In the genomic region with DNA sequence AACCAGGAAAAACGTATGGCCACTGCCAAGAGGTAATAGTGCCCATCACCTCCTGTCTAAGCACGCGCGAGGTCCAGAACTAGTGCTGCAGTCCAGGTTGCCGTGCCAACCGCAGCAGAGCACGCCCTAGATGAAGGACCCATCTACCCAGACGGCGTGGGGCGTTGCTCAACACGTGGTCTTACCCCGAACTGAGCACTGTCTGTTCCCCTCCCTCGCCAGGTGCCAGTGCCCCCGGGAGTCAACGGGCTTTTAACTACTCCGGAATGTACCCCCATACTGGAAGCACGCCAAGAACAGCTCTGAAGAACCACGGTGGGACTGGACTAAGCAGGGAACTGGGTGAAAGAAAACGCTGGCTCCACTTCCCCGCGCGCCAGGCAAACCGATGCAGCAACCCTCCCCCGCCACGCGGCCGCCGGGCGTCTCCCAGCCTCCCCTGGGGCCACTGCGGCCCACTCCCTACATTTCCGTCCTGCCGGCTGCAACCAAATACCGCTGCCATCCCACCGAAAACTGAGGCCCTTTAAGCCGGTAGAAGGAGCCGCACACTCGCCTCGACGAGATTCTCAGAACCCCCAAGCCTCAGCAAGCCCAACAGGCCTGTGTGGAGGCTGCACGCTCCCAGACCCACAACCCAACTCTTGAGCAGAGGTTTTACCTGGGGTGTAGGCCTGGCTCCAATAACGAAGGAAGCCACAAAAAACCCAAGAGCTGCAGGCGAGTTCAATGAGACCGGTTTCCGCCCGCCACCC, we compare ENCODE assay signal across 1 cellular context.
TF ChIP-seq lines count a peak whose summit lies in the region.

TSS of gene HSPA8 (minus strand) at position 734 of the 755 bp plus-strand sequence. CDS start 812 bp downstream, outside the sequence.

TF ChIP-seq in K562, 482 proteins besides CTCF, POLR2A, EP300 and RAD21 (continued from another document):
- no peak; a peak in 1 of 4 replicates for TF ChIP-seq ZNF639 (CRISPR knock-in tag; conservative IDR thresholded peaks at IDR 0.05 in 1 of 2, IDR thresholded peaks at IDR 0.05 in 1 of 2)
- peak; percentile 58 for TF ChIP-seq HMGN3 (IDR thresholded peaks at IDR 0.05; ENCODE audit: borderline replicate concordance, extremely low read depth, insufficient read length, low read depth, low read length)
- no peak for TF ChIP-seq XRCC3 (IDR thresholded peaks at IDR 0.05)
- peak; percentile 90 for TF ChIP-seq KDM5B (IDR thresholded peaks at IDR 0.05; ENCODE audit: insufficient replicate concordance, low read depth, low read length)
- no peak for TF ChIP-seq HEY1 (CRISPR knock-in tag; IDR thresholded peaks at IDR 0.05; ENCODE audit: borderline replicate concordance)
- TF ChIP-seq HNRNPL (IDR thresholded peaks at IDR 0.05; ENCODE audit: low read depth, low read length), result no peak; the same call in 1 of the 2 replicates
- no peak for TF ChIP-seq FOXJ3 (CRISPR knock-in tag; IDR thresholded peaks at IDR 0.05)
- TF ChIP-seq, protein P1, sequence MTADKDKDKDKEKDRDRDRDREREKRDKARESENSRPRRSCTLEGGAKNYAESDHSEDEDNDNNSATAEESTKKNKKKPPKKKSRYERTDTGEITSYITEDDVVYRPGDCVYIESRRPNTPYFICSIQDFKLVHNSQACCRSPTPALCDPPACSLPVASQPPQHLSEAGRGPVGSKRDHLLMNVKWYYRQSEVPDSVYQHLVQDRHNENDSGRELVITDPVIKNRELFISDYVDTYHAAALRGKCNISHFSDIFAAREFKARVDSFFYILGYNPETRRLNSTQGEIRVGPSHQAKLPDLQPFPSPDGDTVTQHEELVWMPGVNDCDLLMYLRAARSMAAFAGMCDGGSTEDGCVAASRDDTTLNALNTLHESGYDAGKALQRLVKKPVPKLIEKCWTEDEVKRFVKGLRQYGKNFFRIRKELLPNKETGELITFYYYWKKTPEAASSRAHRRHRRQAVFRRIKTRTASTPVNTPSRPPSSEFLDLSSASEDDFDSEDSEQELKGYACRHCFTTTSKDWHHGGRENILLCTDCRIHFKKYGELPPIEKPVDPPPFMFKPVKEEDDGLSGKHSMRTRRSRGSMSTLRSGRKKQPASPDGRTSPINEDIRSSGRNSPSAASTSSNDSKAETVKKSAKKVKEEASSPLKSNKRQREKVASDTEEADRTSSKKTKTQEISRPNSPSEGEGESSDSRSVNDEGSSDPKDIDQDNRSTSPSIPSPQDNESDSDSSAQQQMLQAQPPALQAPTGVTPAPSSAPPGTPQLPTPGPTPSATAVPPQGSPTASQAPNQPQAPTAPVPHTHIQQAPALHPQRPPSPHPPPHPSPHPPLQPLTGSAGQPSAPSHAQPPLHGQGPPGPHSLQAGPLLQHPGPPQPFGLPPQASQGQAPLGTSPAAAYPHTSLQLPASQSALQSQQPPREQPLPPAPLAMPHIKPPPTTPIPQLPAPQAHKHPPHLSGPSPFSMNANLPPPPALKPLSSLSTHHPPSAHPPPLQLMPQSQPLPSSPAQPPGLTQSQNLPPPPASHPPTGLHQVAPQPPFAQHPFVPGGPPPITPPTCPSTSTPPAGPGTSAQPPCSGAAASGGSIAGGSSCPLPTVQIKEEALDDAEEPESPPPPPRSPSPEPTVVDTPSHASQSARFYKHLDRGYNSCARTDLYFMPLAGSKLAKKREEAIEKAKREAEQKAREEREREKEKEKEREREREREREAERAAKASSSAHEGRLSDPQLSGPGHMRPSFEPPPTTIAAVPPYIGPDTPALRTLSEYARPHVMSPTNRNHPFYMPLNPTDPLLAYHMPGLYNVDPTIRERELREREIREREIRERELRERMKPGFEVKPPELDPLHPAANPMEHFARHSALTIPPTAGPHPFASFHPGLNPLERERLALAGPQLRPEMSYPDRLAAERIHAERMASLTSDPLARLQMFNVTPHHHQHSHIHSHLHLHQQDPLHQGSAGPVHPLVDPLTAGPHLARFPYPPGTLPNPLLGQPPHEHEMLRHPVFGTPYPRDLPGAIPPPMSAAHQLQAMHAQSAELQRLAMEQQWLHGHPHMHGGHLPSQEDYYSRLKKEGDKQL (CRISPR knock-in tag; IDR thresholded peaks at IDR 0.05; ENCODE audit: borderline replicate concordance), result no peak
- TF ChIP-seq SIRT6 (IDR thresholded peaks at IDR 0.05; ENCODE audit: low read depth, low read length), result peak; percentile 65
- TF ChIP-seq BRD4 (IDR thresholded peaks at IDR 0.05), result no peak
- TF ChIP-seq XRCC4 (IDR thresholded peaks at IDR 0.05; ENCODE audit: extremely low read depth, insufficient read depth, insufficient read length), result no peak
- peak; percentile 76 for TF ChIP-seq NELFE (IDR thresholded peaks at IDR 0.05; ENCODE audit: insufficient read depth, insufficient read length)
- no peak for TF ChIP-seq JUNB (CRISPR knock-in tag; conservative IDR thresholded peaks at IDR 0.05)
- TF ChIP-seq TCF7 (IDR thresholded peaks at IDR 0.05; ENCODE audit: borderline replicate concordance), result no peak
- TF ChIP-seq RHOXF2B (CRISPR knock-in tag; conservative IDR thresholded peaks at IDR 0.05), result no peak
- TF ChIP-seq SMAD3 (CRISPR knock-in tag; conservative IDR thresholded peaks at IDR 0.05), result no peak
- TF ChIP-seq NR3C1 (CRISPR knock-in tag; IDR thresholded peaks at IDR 0.05), result no peak
- TF ChIP-seq TEAD4 (IDR thresholded peaks at IDR 0.05; ENCODE audit: low read length), result no peak
- TF ChIP-seq TEAD4 (CRISPR knock-in tag; IDR thresholded peaks at IDR 0.05; ENCODE audit: borderline replicate concordance), result no peak
- TF ChIP-seq, protein P2, sequence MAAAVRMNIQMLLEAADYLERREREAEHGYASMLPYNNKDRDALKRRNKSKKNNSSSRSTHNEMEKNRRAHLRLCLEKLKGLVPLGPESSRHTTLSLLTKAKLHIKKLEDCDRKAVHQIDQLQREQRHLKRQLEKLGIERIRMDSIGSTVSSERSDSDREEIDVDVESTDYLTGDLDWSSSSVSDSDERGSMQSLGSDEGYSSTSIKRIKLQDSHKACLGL (CRISPR knock-in tag; IDR thresholded peaks at IDR 0.05; ENCODE audit: borderline replicate concordance, poor library complexity, severe bottlenecking), result no peak
- TF ChIP-seq RBM17 (IDR thresholded peaks at IDR 0.05; ENCODE audit: borderline replicate concordance, low read depth, low read length), result no peak
- TF ChIP-seq IRF9 (tag; IDR thresholded peaks at IDR 0.05), result no peak
- TF ChIP-seq, protein P3, sequence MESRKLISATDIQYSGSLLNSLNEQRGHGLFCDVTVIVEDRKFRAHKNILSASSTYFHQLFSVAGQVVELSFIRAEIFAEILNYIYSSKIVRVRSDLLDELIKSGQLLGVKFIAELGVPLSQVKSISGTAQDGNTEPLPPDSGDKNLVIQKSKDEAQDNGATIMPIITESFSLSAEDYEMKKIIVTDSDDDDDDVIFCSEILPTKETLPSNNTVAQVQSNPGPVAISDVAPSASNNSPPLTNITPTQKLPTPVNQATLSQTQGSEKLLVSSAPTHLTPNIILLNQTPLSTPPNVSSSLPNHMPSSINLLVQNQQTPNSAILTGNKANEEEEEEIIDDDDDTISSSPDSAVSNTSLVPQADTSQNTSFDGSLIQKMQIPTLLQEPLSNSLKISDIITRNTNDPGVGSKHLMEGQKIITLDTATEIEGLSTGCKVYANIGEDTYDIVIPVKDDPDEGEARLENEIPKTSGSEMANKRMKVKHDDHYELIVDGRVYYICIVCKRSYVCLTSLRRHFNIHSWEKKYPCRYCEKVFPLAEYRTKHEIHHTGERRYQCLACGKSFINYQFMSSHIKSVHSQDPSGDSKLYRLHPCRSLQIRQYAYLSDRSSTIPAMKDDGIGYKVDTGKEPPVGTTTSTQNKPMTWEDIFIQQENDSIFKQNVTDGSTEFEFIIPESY (CRISPR knock-in tag; IDR thresholded peaks at IDR 0.05), result no peak
- no peak for TF ChIP-seq NR4A1 (CRISPR knock-in tag; IDR thresholded peaks at IDR 0.05)
- no peak for TF ChIP-seq NR4A1 (tag; IDR thresholded peaks at IDR 0.05)
- no peak for TF ChIP-seq CBX8 (IDR thresholded peaks at IDR 0.05; ENCODE audit: borderline replicate concordance, extremely low read depth, low read depth, low read length, poor library complexity, severe bottlenecking)
- TF ChIP-seq ZNF707 (CRISPR knock-in tag; conservative IDR thresholded peaks at IDR 0.05), result no peak
- peak; percentile 71 for TF ChIP-seq E2F3 (CRISPR knock-in tag; IDR thresholded peaks at IDR 0.05)
- TF ChIP-seq BHLHE40 (IDR thresholded peaks at IDR 0.05; ENCODE audit: low read length), result no peak
- no peak for TF ChIP-seq ILK (tag; IDR thresholded peaks at IDR 0.05; ENCODE audit: borderline replicate concordance, low read depth)
- TF ChIP-seq, protein P4, sequence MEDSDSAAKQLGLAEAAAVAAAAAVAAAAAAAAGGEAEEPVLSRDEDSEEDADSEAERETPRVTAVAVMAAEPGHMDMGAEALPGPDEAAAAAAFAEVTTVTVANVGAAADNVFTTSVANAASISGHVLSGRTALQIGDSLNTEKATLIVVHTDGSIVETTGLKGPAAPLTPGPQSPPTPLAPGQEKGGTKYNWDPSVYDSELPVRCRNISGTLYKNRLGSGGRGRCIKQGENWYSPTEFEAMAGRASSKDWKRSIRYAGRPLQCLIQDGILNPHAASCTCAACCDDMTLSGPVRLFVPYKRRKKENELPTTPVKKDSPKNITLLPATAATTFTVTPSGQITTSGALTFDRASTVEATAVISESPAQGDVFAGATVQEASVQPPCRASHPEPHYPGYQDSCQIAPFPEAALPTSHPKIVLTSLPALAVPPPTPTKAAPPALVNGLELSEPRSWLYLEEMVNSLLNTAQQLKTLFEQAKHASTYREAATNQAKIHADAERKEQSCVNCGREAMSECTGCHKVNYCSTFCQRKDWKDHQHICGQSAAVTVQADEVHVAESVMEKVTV (CRISPR knock-in tag; IDR thresholded peaks at IDR 0.05), result no peak
- no peak for TF ChIP-seq KLF10 (CRISPR knock-in tag; IDR thresholded peaks at IDR 0.05)
- no peak for TF ChIP-seq DLX4 (CRISPR knock-in tag; IDR thresholded peaks at IDR 0.05)
- TF ChIP-seq SP1 (CRISPR knock-in tag; IDR thresholded peaks at IDR 0.05), result no peak
- TF ChIP-seq SMARCE1 (IDR thresholded peaks at IDR 0.05), result no peak
- no peak for TF ChIP-seq ZNF3 (CRISPR knock-in tag; IDR thresholded peaks at IDR 0.05)
- peak; percentile 19 for TF ChIP-seq RBBP5 (IDR thresholded peaks at IDR 0.05; ENCODE audit: borderline replicate concordance, insufficient read depth, low read length, poor library complexity, severe bottlenecking)
- TF ChIP-seq CCNT2 (IDR thresholded peaks at IDR 0.05; ENCODE audit: borderline replicate concordance, extremely low read depth, insufficient read length, low read depth, low read length), result peak; percentile 83
